In the genomic region with DNA sequence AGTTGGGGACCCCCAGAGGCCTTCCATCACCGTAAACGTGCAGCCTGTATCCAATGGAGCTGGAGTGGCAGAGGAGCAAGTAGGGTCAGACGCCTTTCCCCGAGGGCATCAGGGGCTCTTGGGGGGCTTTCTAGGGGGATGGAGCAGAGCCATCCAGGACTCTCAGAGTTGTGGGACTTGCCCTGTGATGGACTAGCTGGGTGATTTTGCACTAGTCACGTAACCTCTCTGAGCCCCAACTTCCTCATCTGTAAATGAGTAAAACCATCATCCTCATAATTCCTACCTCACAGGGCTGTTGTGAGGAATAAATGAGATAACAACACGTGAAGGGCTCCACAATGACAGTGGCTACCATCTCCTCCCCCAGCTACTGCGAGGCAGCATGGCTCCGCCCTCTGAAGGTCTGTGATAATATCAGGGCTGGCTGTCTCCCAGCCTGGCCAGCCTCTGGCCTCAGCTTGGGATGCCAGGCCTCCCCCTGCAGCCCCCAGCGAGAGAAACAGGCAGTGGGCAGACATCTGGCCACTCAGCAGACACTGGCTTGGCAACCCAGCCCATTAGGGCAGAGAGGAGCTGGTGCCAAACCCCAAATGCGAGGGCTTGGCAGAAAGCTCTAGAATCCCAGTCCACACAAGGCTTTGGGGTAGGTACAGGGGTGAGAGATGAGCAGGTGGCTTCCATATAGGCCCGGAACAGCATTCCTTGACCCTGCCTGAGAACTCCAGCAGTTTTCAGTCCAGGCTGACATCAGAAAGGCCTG, we compare ENCODE assay signal across 11 cellular contexts. TPM values are rescaled to one million over a fixed set of nuclear protein-coding genes. Genes with fewer than 3 reads are reported as not detected.
DNase-seq lines count a peak whose midpoint lies in the region; ATAC-seq and TF ChIP-seq lines count a peak whose summit lies in the region.
"Had no signal": no experiment of that assay in that cellular context is flagged by ENCODE, and none has a peak within 500 bp of the region (broad histone marks: within the 10 kb centered on the region; RNA-seq: fewer than 3 reads in every experiment).

No MANE protein-coding gene starts in this region.

- ATAC-seq in heart left ventricle (peak in 3 of 4 donors; percentile 4 to 33 (median 15)), HG03354 (IDR thresholded peaks at IDR 0.05; ENCODE audit: poor library complexity, severe bottlenecking, unreplicated experiment) (no peak), GM21717 (IDR thresholded peaks at IDR 0.05; ENCODE audit: unreplicated experiment) (no peak)

- TF ChIP-seq POLR2A in heart left ventricle (IDR thresholded peaks at IDR 0.05): no peak

- no peak overlapping the region for H3K9ac ChIP-seq in parathyroid adenoma

- H3K27ac ChIP-seq in heart left ventricle (peak overlapping the region; percentile 11 to 100 (median 93)), parathyroid adenoma (no peak overlapping the region)
- H3K27ac ChIP-seq: C4-2B, SK-N-MC had no signal

- DNase-seq in BE2C (peak; percentile 89), SK-N-DZ (ENCODE audit: low spot score) (peak; percentile 53), heart left ventricle (peak in 2 of 5 donors; percentile 66 to 68), foreskin melanocyte (no peak), NCI-H2081 treated with DMSO at 0.1 percent for 48 hours (lab: John Stamatoyannopoulos, UW) (no peak)
- DNase-seq: natural killer cell had no signal

- 26 to 30% (median 29%) methylated on average over 9 to 11 of the region's 11 CpGs for WGBS in heart left ventricle, 4 donors

- no peaks in the 10 kb centered on the region for H3K27me3 ChIP-seq in BE2C
- H3K27me3 ChIP-seq in heart left ventricle: no peaks in the 10 kb centered on the region
- no peaks in the 10 kb centered on the region for H3K27me3 ChIP-seq in parathyroid adenoma (ENCODE audit: control insufficient read depth, insufficient read depth, low read length)

- no peaks in the 10 kb centered on the region for H3K9me3 ChIP-seq in BE2C
- H3K9me3 ChIP-seq in heart left ventricle: no peaks in the 10 kb centered on the region
- no peaks in the 10 kb centered on the region for H3K9me3 ChIP-seq in parathyroid adenoma (ENCODE audit: control insufficient read depth, low read length)

- H3K4me2 ChIP-seq in parathyroid adenoma (ENCODE audit: low read length): no peak overlapping the region

- no peaks in the 10 kb centered on the region for H3K79me2 ChIP-seq in parathyroid adenoma

- peak overlapping the region; percentile 22 for H2AFZ ChIP-seq in parathyroid adenoma

- H3K4me3 ChIP-seq in BE2C (ENCODE audit: low read depth, low read length) (peak overlapping the region; percentile 10; the same call in 1 of the 2 replicates), heart left ventricle (peak overlapping the region in 1 of 12 donors; percentile 3), parathyroid adenoma (ENCODE audit: low read depth, low read length) (no peak overlapping the region)
- H3K4me3 ChIP-seq: SK-N-MC had no signal

- TF ChIP-seq CTCF in BE2C (IDR thresholded peaks at IDR 0.05; ENCODE audit: low read depth, low read length) (no peak; the same call in 1 of the 2 replicates), heart left ventricle (IDR thresholded peaks at IDR 0.05) (no peak), parathyroid adenoma (IDR thresholded peaks at IDR 0.05) (no peak)

- H3K4me1 ChIP-seq in BE2C: peaks cover 60% of the 10 kb centered on the region
- peaks cover 0 to 84% (median 55%) of the 10 kb centered on the region in 12 donors for H3K4me1 ChIP-seq in heart left ventricle
- peaks cover 15% of the 10 kb centered on the region for H3K4me1 ChIP-seq in parathyroid adenoma

- intact Hi-C loops in heart left ventricle (cut with DNase I): loop anchor here in 7 of 10 donors (1.0 to 5.0 kb wide), 5 partner anchors 18 to 170 kb away; partner anchors contain the start of gene C1QTNF5 (in 3 of the 7)

- H3K36me3 ChIP-seq in BE2C: no peaks in the 10 kb centered on the region
- H3K36me3 ChIP-seq in heart left ventricle: no peaks in the 10 kb centered on the region
- no peaks in the 10 kb centered on the region for H3K36me3 ChIP-seq in parathyroid adenoma (ENCODE audit: control insufficient read depth, insufficient read depth, low read length)

RNA-seq across cellular contexts. Expression of gene USP2, which starts 6.7 kb away (rescaled TPM):
- 4.6 TPM for polyA plus RNA-seq in BE2C (2012; ENCODE audit: insufficient read depth, insufficient read length, low read depth)
- 0.28 and 1.1 TPM in 2 replicates for polyA plus RNA-seq in SK-N-DZ (2014; cell fraction: cytosol; rRNA removed)
- 0.70 and 1.8 TPM in 2 replicates for polyA plus RNA-seq in SK-N-DZ (2014; cell fraction: nucleus; rRNA removed)
- total RNA-seq in heart left ventricle: 100 to 1,000 TPM in 7 of 9 donors, 10 to 100 TPM in 2; 53.7 to 138 (median 108) TPM
- polyA plus RNA-seq in heart left ventricle: 10 to 100 TPM; 62.3 to 79.9 TPM

RNA-seq across cellular contexts. Expression of gene MFRP, which starts 28.3 kb away (rescaled TPM):
- polyA plus RNA-seq in BE2C (2012; ENCODE audit: insufficient read depth, insufficient read length, low read depth): not detected
- not detected in 2 replicates for polyA plus RNA-seq in SK-N-DZ (2014; cell fraction: cytosol; rRNA removed)
- polyA plus RNA-seq in SK-N-DZ (2014; cell fraction: nucleus; rRNA removed): not detected in 2 replicates
- not detected for total RNA-seq in heart left ventricle
- polyA plus RNA-seq in heart left ventricle: under 1 TPM in 1 of 2 donors, not detected in 1; 0.04 TPM
- total RNA-seq: natural killer cell had no signal

RNA-seq across cellular contexts. Expression of gene C1QTNF5, which starts 34.1 kb away (rescaled TPM):
- 1.1 TPM for polyA plus RNA-seq in BE2C (2012; ENCODE audit: insufficient read depth, insufficient read length, low read depth)
- polyA plus RNA-seq in SK-N-DZ (2014; cell fraction: cytosol; rRNA removed): 0.18 and 0.46 TPM in 2 replicates
- 0.20 TPM in 1 of 2 replicates, not detected in the other for polyA plus RNA-seq in SK-N-DZ (2014; cell fraction: nucleus; rRNA removed)
- total RNA-seq in heart left ventricle: 10 to 100 TPM; 12.9 to 47.1 (median 19.8) TPM
- polyA plus RNA-seq in heart left ventricle: 10 to 100 TPM; 20.0 to 23.9 TPM
- total RNA-seq: natural killer cell had no signal

RNA-seq across cellular contexts. Expression of gene RNF26, which starts 40.5 kb away (rescaled TPM):
- 48.0 TPM for polyA plus RNA-seq in BE2C (2012; ENCODE audit: insufficient read depth, insufficient read length, low read depth)
- polyA plus RNA-seq in SK-N-DZ (2014; cell fraction: cytosol; rRNA removed): 10.5 and 11.5 TPM in 2 replicates
- polyA plus RNA-seq in SK-N-DZ (2014; cell fraction: nucleus; rRNA removed): 4.7 and 6.0 TPM in 2 replicates
- 10 to 100 TPM in 8 of 9 donors, 1 to 10 TPM in 1; 8.1 to 22.4 (median 11.8) TPM for total RNA-seq in heart left ventricle
- 10 to 100 TPM in 1 of 2 donors, 1 to 10 TPM in 1; 6.2 to 17.6 TPM for polyA plus RNA-seq in heart left ventricle

RNA-seq across cellular contexts. Expression of gene THY1, which starts 48.2 kb away (rescaled TPM):
- polyA plus RNA-seq in BE2C (2012; ENCODE audit: insufficient read depth, insufficient read length, low read depth): 1,337 TPM
- polyA plus RNA-seq in SK-N-DZ (2014; cell fraction: cytosol; rRNA removed): 65.9 and 121 TPM in 2 replicates
- polyA plus RNA-seq in SK-N-DZ (2014; cell fraction: nucleus; rRNA removed): 51.5 and 76.0 TPM in 2 replicates
- 10 to 100 TPM in 2 of 9 donors, 1 to 10 TPM in 6, not detected in 1; 1.1 to 57.8 (median 5.8) TPM for total RNA-seq in heart left ventricle
- 10 to 100 TPM in 1 of 2 donors, under 1 TPM in 1; 0.80 to 16.7 TPM for polyA plus RNA-seq in heart left ventricle
- total RNA-seq: natural killer cell had no signal

Comparison
In these comparisons a context has a peak if more than half of its experiments do, and no peak if none do; other contexts are left out.
1. DNase-seq: peak in BE2C (single experiment) and SK-N-DZ (single experiment); none in foreskin melanocyte (single experiment) and NCI-H2081 treated with DMSO at 0.1 percent for 48 hours (single experiment).
2. ATAC-seq: peak in heart left ventricle (3 of 4); none in HG03354 (single experiment) and GM21717 (single experiment).